Comparison of ENCODE assay signal across 8 cellular contexts in the genomic region with DNA sequence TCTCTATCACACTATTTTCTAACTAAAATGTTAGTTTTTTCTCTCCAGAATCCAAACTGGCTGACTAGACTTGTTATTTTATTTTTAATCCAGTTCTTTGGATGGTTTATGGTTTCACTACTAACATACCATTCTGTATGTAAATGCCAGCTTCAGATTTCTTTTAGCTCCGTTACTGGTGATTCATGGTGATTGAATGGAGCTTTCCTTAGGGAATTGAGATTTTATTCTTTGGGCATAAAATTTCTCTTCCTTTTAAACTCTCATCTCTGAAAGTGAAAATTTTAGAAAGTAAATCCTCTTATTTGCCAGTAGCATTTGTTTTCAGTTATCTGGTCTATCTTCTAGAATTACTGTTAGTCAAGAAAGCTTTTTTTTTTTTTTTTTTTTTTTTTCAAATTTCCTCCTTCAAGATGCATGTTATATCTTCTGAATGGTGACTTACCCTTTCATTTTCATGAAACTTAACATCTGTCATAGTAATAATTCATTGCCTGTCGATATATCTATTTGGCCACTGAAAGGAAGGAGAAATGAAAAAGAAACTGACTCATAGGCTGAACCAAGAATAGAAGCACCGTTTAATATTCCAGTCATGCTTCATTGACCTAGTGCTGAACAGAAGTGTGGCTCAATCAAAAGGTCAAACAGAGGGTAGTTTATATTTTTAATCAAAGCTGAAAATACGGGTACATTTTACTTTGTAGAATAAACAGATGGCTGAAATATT.
DNase-seq lines count a peak whose midpoint lies in the region; ATAC-seq and TF ChIP-seq lines count a peak whose summit lies in the region.

No MANE protein-coding gene starts in this region.

- H3K4me3 ChIP-seq in tibial artery, result no peak overlapping the region

- peaks cover 32% of the 10 kb centered on the region for H3K4me1 Mint-ChIP-seq in nephron progenitor cell

- no peaks in the 10 kb centered on the region for H3K36me3 Mint-ChIP-seq in nephron progenitor cell (ENCODE audit: low read depth)

- peaks cover 34% of the 10 kb centered on the region for H3K27me3 Mint-ChIP-seq in nephron progenitor cell (ENCODE audit: low read depth, poor library complexity)

- no peaks in the 10 kb centered on the region for H3K27me3 ChIP-seq in tibial artery

- intact Hi-C loops in tibial artery (cut with DNase I; ENCODE audit: low total_unique reads), result no loop called here

- H3K9me3 Mint-ChIP-seq in nephron progenitor cell, result no peaks in the 10 kb centered on the region

- ATAC-seq in GM21367 (IDR thresholded peaks at IDR 0.05; ENCODE audit: unreplicated experiment), result peak; percentile 78
- peak; percentile 79 for ATAC-seq in HG03521 (IDR thresholded peaks at IDR 0.05; ENCODE audit: unreplicated experiment)

- no peak overlapping the region for H3K4me3 Mint-ChIP-seq in nephron progenitor cell

- peak overlapping the region; percentile 33 to 62 for H3K27ac ChIP-seq in tibial artery

- H3K4me1 ChIP-seq in tibial artery, result peaks cover 0 to 90% (median 44%) of the 10 kb centered on the region in 4 donors

- no peak overlapping the region for H3K27ac Mint-ChIP-seq in nephron progenitor cell

- TF ChIP-seq CTCF in GM10266 (IDR thresholded peaks at IDR 0.05; ENCODE audit: control insufficient read depth, insufficient read depth, low read depth, missing control alignments) (no peak), tibial artery (IDR thresholded peaks at IDR 0.05) (no peak), nephron progenitor cell (IDR thresholded peaks at IDR 0.05) (no peak)

- DNase-seq in GM10266 (ENCODE audit: extremely low spot score) (peak; percentile 73), astrocyte of the hippocampus (ENCODE audit: low read depth, low spot score) (peak; percentile 78), tibial artery (no peak), SHP77 treated with DMSO at 0.1 percent for 48 hours (lab: John Stamatoyannopoulos, UW) (no peak), nephron progenitor cell (no peak)
- no peak for DNase-seq in stimulated activated naive CD4-positive, alpha-beta T cell treated with Interleukin-2 at 50 U/mL for 16 hours (lab: John Stamatoyannopoulos, UW)

- no peaks in the 10 kb centered on the region for H3K9me3 ChIP-seq in tibial artery

- no peaks in the 10 kb centered on the region for H3K36me3 ChIP-seq in tibial artery

Comparison
In these comparisons a context has a peak if more than half of its experiments do, and no peak if none do; other contexts are left out.
1. DNase-seq: peak in GM10266 (single experiment) and astrocyte of the hippocampus (single experiment); none in tibial artery (0 of 2), SHP77 treated with DMSO at 0.1 percent for 48 hours (single experiment), stimulated activated naive CD4-positive, alpha-beta T cell treated with Interleukin-2 at 50 U/mL for 16 hours (single experiment) and nephron progenitor cell (single experiment).